1 cellular context compared by ENCODE assay signal in the genomic region with DNA sequence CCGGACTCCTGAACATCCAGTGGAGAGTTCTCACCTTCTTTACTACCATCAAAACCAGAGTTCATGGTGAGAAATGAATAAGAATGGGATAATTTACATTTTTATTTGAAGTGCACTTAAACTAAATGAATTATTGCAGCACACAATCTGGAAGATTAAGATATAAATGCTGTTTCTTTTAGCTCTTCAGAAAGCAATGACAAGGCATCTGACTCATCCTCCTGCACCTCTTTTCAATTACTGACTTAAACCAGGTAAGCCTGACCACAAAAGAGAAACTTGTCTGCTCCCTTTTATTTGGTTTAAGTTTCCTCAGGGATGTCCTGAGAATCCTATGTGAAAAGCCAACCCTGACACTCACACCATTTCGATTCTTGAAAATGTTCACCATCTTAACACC.
TF ChIP-seq lines count a peak whose summit lies in the region.

No MANE protein-coding gene starts in this region.

TF ChIP-seq in GM23338, 12 proteins besides CTCF, POLR2A, EP300 and RAD21 (continued from another document):
- TF ChIP-seq REST (IDR thresholded peaks at IDR 0.05; ENCODE audit: unreplicated experiment) = no peak
- TF ChIP-seq, protein P1, sequence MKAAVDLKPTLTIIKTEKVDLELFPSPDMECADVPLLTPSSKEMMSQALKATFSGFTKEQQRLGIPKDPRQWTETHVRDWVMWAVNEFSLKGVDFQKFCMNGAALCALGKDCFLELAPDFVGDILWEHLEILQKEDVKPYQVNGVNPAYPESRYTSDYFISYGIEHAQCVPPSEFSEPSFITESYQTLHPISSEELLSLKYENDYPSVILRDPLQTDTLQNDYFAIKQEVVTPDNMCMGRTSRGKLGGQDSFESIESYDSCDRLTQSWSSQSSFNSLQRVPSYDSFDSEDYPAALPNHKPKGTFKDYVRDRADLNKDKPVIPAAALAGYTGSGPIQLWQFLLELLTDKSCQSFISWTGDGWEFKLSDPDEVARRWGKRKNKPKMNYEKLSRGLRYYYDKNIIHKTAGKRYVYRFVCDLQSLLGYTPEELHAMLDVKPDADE (IDR thresholded peaks at IDR 0.05) = no peak
- no peak for TF ChIP-seq JUNB (IDR thresholded peaks at IDR 0.05; ENCODE audit: unreplicated experiment)
